In the genomic region with DNA sequence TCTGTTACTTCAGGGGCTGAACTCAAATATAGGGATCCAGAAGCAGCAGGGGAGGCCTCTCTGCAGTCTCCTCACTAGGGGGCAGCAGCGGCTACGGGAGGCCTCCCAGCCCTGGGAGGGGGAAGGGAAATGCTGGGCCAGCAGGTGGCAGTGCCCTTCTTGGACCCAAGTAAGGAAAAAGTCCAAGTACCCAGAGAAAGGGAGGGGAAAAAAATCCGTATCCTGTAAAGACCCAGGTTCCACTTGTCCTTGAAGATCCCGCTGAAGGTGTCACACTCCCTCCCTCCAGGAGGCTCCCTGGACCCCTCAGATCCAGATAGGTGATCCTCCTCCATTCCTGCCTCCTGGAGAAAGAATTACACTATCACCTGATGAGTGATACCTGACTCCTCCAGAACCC, we compare ENCODE assay signal across 8 cellular contexts. TPM values are rescaled to one million over a fixed set of nuclear protein-coding genes. Genes with fewer than 3 reads are reported as not detected.
A peak's percentile ranks its signal among the peaks of the same experiment; 100 is the strongest.
DNase-seq lines count a peak whose midpoint lies in the region; ATAC-seq and TF ChIP-seq lines count a peak whose summit lies in the region.

No MANE protein-coding gene starts in this region.

- peak in 3 of 4 experiments; percentile 63 to 87 (median 72) for TF ChIP-seq CTCF in gastroesophageal sphincter (IDR thresholded peaks at IDR 0.05)

- H3K27me3 ChIP-seq in gastroesophageal sphincter (peaks cover 8% of the 10 kb centered on the region), trophoblast cell (ENCODE audit: insufficient read depth, low read length) (no peaks in the 10 kb centered on the region)

- no peak for TF ChIP-seq EP300 in gastroesophageal sphincter (IDR thresholded peaks at IDR 0.05)

- no peak overlapping the region for H4K91ac ChIP-seq in trophoblast cell (ENCODE audit: low read depth, low read length)

- DNase-seq in GM03348 (ENCODE audit: low spot score) (peak; percentile 91), NAMALWA (ENCODE audit: low spot score) (peak; percentile 82), SK-N-DZ (ENCODE audit: low spot score) (peak; percentile 79), activated gamma-delta T cell (lab: John Stamatoyannopoulos, UW) (peak; percentile 23), trophoblast cell (peak; percentile 58 to 71), ureter (ENCODE audit: low spot score) (peak; percentile 85)

- H3K4ac ChIP-seq in trophoblast cell (ENCODE audit: low read depth, low read length), result no peak overlapping the region

- H2AFZ ChIP-seq in trophoblast cell (ENCODE audit: insufficient read depth, low read length, poor library complexity), result no peak overlapping the region

- TF ChIP-seq POLR2A in gastroesophageal sphincter (IDR thresholded peaks at IDR 0.05), result no peak

- H2BK5ac ChIP-seq in trophoblast cell (ENCODE audit: low read depth, low read length, poor library complexity), result no peak overlapping the region

- H3K4me1 ChIP-seq in gastroesophageal sphincter (no peaks in the 10 kb centered on the region), trophoblast cell (ENCODE audit: control insufficient read depth in 1 of 2, insufficient read depth in 2 of 2, low read length in 2 of 2) (no peaks in the 10 kb centered on the region)

- H3K4me3 ChIP-seq in gastroesophageal sphincter, result no peak overlapping the region
- H3K4me3 ChIP-seq in trophoblast cell (ENCODE audit: low read depth, low read length), result no peak overlapping the region

- no peak overlapping the region for H3K14ac ChIP-seq in trophoblast cell (ENCODE audit: low read length)

- H4K8ac ChIP-seq in trophoblast cell (ENCODE audit: low read depth, low read length), result no peak overlapping the region

- no peak overlapping the region for H3K4me2 ChIP-seq in trophoblast cell (ENCODE audit: low read length)

- WGBS in gastroesophageal sphincter (ENCODE audit: low coverage in 1 of 2), 2 donors, result 5 to 21% methylated on average over 2 of the region's 4 CpGs
- no CpG with 5 or more reads among the region's 4 CpGs for WGBS in trophoblast cell (ENCODE audit: extremely low coverage, insufficient coverage, insufficient read length)

- H2AK5ac ChIP-seq in trophoblast cell (ENCODE audit: low read length), result no peak overlapping the region

- H4K12ac ChIP-seq in trophoblast cell (ENCODE audit: low read depth, low read length), result no peak overlapping the region

- no peak overlapping the region for H3K23ac ChIP-seq in trophoblast cell (ENCODE audit: low read length)

- H3K27ac ChIP-seq in gastroesophageal sphincter, result no peak overlapping the region
- no peak overlapping the region for H3K27ac ChIP-seq in trophoblast cell (ENCODE audit: low read depth, low read length)

- no peak overlapping the region for H2BK12ac ChIP-seq in trophoblast cell (ENCODE audit: low read length)

- H2BK120ac ChIP-seq in trophoblast cell (ENCODE audit: insufficient read depth, low read length, poor library complexity), result no peak overlapping the region

- no peak overlapping the region for H3K18ac ChIP-seq in trophoblast cell (ENCODE audit: low read length)

- no peaks in the 10 kb centered on the region for H3K36me3 ChIP-seq in gastroesophageal sphincter
- H3K36me3 ChIP-seq in trophoblast cell (ENCODE audit: control insufficient read depth in 1 of 2, insufficient read depth in 2 of 2, low read length in 2 of 2), result peaks cover 0 to 2% of the 10 kb centered on the region in 2 experiments

- H3K9ac ChIP-seq in trophoblast cell (ENCODE audit: low read length), result no peak overlapping the region

- H3K9me3 ChIP-seq in gastroesophageal sphincter (no peaks in the 10 kb centered on the region), trophoblast cell (ENCODE audit: insufficient read depth, low read depth, low read length) (peaks cover 7% of the 10 kb centered on the region)

- no peaks in the 10 kb centered on the region for H3K79me1 ChIP-seq in trophoblast cell (ENCODE audit: low read length)

- ATAC-seq in gastroesophageal sphincter, result peak; percentile 51
- ATAC-seq in HG03095 (IDR thresholded peaks at IDR 0.05; ENCODE audit: unreplicated experiment), result no peak

- H3K79me2 ChIP-seq in trophoblast cell (ENCODE audit: control insufficient read depth, insufficient read depth, low read length, poor library complexity), result no peaks in the 10 kb centered on the region

RNA-seq across cellular contexts. Expression of gene NUAK2, which starts 14.1 kb away (rescaled TPM):
- polyA plus RNA-seq in SK-N-DZ (2014; cell fraction: cytosol; rRNA removed), result 1.3 and 1.6 TPM in 2 replicates
- 0.13 and 0.60 TPM in 2 replicates for polyA plus RNA-seq in SK-N-DZ (2014; cell fraction: nucleus; rRNA removed)
- total RNA-seq in gastroesophageal sphincter (1 to 10 TPM in 1 of 4 donors, under 1 TPM in 3; 0.67 to 1.1 (median 0.83) TPM), ureter (0.96 TPM)
- 20.4 and 22.1 TPM in 2 replicates for polyA plus RNA-seq in trophoblast cell (2013)

RNA-seq across cellular contexts. Expression of gene KLHDC8A, which starts 21.0 kb away (rescaled TPM):
- polyA plus RNA-seq in SK-N-DZ (2014; cell fraction: cytosol; rRNA removed), result 1.4 and 1.8 TPM in 2 replicates
- 0.33 and 0.57 TPM in 2 replicates for polyA plus RNA-seq in SK-N-DZ (2014; cell fraction: nucleus; rRNA removed)
- under 1 TPM in 3 of 4 donors, not detected in 1; 0.16 to 0.40 (median 0.31) TPM for total RNA-seq in gastroesophageal sphincter
- 3.6 TPM in 2 replicates for polyA plus RNA-seq in trophoblast cell (2013)
- not detected for total RNA-seq in ureter

Comparison
In these comparisons a context has a peak if more than half of its experiments do, and no peak if none do; other contexts are left out.
1. DNase-seq: peak in every context shown above with its lines; median percentile 91 in GM03348; 85 in ureter; 82 in NAMALWA; 79 in SK-N-DZ; 64 in trophoblast cell; 23 in activated gamma-delta T cell.